ENCODE assay signal across 2 cellular contexts in genomic region chr2:28941008-28941407, GRCh38.
A peak's percentile ranks its signal among the peaks of the same experiment; 100 is the strongest.
TF ChIP-seq lines count a peak whose summit lies in the region.

No MANE protein-coding gene starts in this region.

TF ChIP-seq in HepG2, 621 proteins besides CTCF, POLR2A, EP300 and RAD21:
- no peak for TF ChIP-seq ZNF143 (CRISPR knock-in tag; IDR thresholded peaks at IDR 0.05)
- TF ChIP-seq MAFF (IDR thresholded peaks at IDR 0.05; ENCODE audit: low read depth, low read length) = peak; percentile 80
- no peak for TF ChIP-seq ZFP90 (CRISPR knock-in tag; IDR thresholded peaks at IDR 0.05; ENCODE audit: borderline replicate concordance)
- TF ChIP-seq MAFK (conservative IDR thresholded peaks at IDR 0.05 in 1 of 2, IDR thresholded peaks at IDR 0.05 in 1 of 2; ENCODE audit: low read length in 2 of 2) = peak; percentile 73 to 86
- TF ChIP-seq POLR2G (IDR thresholded peaks at IDR 0.05; ENCODE audit: low read depth, low read length) = 0 out of 2 replicates have a peak, but pooled peaks have one; percentile 34

TF ChIP-seq in H1, 55 proteins besides CTCF, POLR2A, EP300 and RAD21:
- TF ChIP-seq EZH2 (IDR thresholded peaks at IDR 0.05; ENCODE audit: low read depth, low read length, severe bottlenecking) (no peak), MAFK (IDR thresholded peaks at IDR 0.05; ENCODE audit: low read depth, low read length) (peak; percentile 4; the same call in 1 of the 2 replicates), CEBPB (IDR thresholded peaks at IDR 0.05; ENCODE audit: low read depth, low read length) (no peak), TBP (IDR thresholded peaks at IDR 0.05; ENCODE audit: low read depth, low read length) (no peak), EGR1 (IDR thresholded peaks at IDR 0.05; ENCODE audit: borderline replicate concordance, low read depth, low read length) (no peak), HDAC2 (IDR thresholded peaks at IDR 0.05; ENCODE audit: borderline replicate concordance in 1 of 2, low read depth in 2 of 2, low read length in 2 of 2) (no peak)
- TF ChIP-seq, protein P1, sequence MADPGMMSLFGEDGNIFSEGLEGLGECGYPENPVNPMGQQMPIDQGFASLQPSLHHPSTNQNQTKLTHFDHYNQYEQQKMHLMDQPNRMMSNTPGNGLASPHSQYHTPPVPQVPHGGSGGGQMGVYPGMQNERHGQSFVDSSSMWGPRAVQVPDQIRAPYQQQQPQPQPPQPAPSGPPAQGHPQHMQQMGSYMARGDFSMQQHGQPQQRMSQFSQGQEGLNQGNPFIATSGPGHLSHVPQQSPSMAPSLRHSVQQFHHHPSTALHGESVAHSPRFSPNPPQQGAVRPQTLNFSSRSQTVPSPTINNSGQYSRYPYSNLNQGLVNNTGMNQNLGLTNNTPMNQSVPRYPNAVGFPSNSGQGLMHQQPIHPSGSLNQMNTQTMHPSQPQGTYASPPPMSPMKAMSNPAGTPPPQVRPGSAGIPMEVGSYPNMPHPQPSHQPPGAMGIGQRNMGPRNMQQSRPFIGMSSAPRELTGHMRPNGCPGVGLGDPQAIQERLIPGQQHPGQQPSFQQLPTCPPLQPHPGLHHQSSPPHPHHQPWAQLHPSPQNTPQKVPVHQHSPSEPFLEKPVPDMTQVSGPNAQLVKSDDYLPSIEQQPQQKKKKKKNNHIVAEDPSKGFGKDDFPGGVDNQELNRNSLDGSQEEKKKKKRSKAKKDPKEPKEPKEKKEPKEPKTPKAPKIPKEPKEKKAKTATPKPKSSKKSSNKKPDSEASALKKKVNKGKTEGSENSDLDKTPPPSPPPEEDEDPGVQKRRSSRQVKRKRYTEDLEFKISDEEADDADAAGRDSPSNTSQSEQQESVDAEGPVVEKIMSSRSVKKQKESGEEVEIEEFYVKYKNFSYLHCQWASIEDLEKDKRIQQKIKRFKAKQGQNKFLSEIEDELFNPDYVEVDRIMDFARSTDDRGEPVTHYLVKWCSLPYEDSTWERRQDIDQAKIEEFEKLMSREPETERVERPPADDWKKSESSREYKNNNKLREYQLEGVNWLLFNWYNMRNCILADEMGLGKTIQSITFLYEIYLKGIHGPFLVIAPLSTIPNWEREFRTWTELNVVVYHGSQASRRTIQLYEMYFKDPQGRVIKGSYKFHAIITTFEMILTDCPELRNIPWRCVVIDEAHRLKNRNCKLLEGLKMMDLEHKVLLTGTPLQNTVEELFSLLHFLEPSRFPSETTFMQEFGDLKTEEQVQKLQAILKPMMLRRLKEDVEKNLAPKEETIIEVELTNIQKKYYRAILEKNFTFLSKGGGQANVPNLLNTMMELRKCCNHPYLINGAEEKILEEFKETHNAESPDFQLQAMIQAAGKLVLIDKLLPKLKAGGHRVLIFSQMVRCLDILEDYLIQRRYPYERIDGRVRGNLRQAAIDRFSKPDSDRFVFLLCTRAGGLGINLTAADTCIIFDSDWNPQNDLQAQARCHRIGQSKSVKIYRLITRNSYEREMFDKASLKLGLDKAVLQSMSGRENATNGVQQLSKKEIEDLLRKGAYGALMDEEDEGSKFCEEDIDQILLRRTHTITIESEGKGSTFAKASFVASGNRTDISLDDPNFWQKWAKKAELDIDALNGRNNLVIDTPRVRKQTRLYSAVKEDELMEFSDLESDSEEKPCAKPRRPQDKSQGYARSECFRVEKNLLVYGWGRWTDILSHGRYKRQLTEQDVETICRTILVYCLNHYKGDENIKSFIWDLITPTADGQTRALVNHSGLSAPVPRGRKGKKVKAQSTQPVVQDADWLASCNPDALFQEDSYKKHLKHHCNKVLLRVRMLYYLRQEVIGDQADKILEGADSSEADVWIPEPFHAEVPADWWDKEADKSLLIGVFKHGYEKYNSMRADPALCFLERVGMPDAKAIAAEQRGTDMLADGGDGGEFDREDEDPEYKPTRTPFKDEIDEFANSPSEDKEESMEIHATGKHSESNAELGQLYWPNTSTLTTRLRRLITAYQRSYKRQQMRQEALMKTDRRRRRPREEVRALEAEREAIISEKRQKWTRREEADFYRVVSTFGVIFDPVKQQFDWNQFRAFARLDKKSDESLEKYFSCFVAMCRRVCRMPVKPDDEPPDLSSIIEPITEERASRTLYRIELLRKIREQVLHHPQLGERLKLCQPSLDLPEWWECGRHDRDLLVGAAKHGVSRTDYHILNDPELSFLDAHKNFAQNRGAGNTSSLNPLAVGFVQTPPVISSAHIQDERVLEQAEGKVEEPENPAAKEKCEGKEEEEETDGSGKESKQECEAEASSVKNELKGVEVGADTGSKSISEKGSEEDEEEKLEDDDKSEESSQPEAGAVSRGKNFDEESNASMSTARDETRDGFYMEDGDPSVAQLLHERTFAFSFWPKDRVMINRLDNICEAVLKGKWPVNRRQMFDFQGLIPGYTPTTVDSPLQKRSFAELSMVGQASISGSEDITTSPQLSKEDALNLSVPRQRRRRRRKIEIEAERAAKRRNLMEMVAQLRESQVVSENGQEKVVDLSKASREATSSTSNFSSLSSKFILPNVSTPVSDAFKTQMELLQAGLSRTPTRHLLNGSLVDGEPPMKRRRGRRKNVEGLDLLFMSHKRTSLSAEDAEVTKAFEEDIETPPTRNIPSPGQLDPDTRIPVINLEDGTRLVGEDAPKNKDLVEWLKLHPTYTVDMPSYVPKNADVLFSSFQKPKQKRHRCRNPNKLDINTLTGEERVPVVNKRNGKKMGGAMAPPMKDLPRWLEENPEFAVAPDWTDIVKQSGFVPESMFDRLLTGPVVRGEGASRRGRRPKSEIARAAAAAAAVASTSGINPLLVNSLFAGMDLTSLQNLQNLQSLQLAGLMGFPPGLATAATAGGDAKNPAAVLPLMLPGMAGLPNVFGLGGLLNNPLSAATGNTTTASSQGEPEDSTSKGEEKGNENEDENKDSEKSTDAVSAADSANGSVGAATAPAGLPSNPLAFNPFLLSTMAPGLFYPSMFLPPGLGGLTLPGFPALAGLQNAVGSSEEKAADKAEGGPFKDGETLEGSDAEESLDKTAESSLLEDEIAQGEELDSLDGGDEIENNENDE (IDR thresholded peaks at IDR 0.05; ENCODE audit: insufficient replicate concordance, low read length) = no peak
